Comparison of ENCODE assay signal across 16 cellular contexts in the genomic region with DNA sequence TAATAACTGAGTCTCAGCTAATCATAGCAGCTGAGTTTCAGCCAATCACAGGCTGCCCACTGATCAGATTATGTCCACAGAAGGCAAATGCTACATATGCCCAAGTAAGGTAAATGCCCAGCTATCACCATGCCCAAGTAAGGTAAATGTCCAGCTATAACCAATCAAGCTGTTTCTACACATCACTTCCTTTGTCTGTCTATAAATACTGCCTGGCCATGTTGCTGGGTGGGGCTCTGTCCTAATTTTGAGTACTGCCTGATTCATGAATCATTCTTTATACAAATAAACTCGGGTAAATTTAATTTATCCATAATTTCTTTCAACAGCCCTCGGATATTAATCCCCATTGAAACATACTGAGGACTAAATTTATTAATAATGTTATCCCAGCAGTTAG.
DNase-seq lines count a peak whose midpoint lies in the region; ATAC-seq and TF ChIP-seq lines count a peak whose summit lies in the region.
"Had no signal": no experiment of that assay in that cellular context is flagged by ENCODE, and none has a peak within 500 bp of the region (broad histone marks: within the 10 kb centered on the region; RNA-seq: fewer than 3 reads in every experiment).

No MANE protein-coding gene starts in this region.

- H3K9ac ChIP-seq in GM23248 = no peak overlapping the region

- no peaks in the 10 kb centered on the region for H3K4me1 ChIP-seq in GM23248 (ENCODE audit: insufficient read depth)
- peaks cover 3% of the 10 kb centered on the region for H3K4me1 ChIP-seq in psoas muscle
- H3K4me1 ChIP-seq: BE2C had no signal

- no peaks in the 10 kb centered on the region for H3K27me3 ChIP-seq in GM23248 (replicated peaks; ENCODE audit: insufficient read depth)
- H3K27me3 ChIP-seq in psoas muscle (ENCODE audit: insufficient read depth in 3 of 3, low read length in 2 of 3) = no peaks in the 10 kb centered on the region
- H3K27me3 ChIP-seq: BE2C had no signal

- DNase-seq in GM23248 (peak; percentile 40), RPMI7951 (ENCODE audit: low read depth) (peak; percentile 2), fibroblast of gingiva (ENCODE audit: low read depth) (peak; percentile 51), psoas muscle (no peak), HuH-7 (ENCODE audit: low spot score) (no peak), SHP77 (lab: John Stamatoyannopoulos, UW) (no peak)
- DNase-seq: BE2C; CD4-positive, alpha-beta memory T cell; DND-41; KBM-7; NCI-H1092; NCI-H2107; PC-9; Right ventricle myocardium superior had no signal

- H3K4me3 ChIP-seq in GM23248 (no peak overlapping the region), psoas muscle (no peak overlapping the region)
- H3K4me3 ChIP-seq: PC-9 had no signal

- ATAC-seq in psoas muscle = peak in 3 of 4 donors; percentile 36 to 77 (median 53)
- ATAC-seq in GM21737 (IDR thresholded peaks at IDR 0.05; ENCODE audit: unreplicated experiment) = no peak
- ATAC-seq: SK-N-SH treated with all-trans-retinoic acid at 6 μM for 48 hours had no signal

- intact Hi-C loops in psoas muscle (cut with DNase I) = no loop called here

- no peaks in the 10 kb centered on the region for H3K79me2 ChIP-seq in GM23248 (ENCODE audit: insufficient read depth)

- no peak overlapping the region for H2AFZ ChIP-seq in GM23248
- H2AFZ ChIP-seq: PC-9 had no signal

- H3K4me2 ChIP-seq in GM23248 (ENCODE audit: unreplicated experiment) = no peak overlapping the region
- H3K4me2 ChIP-seq: PC-9 had no signal

- no peaks in the 10 kb centered on the region for H4K20me1 ChIP-seq in GM23248 (ENCODE audit: insufficient read depth)

- no peaks in the 10 kb centered on the region for H3F3A ChIP-seq in GM23248 (ENCODE audit: insufficient read depth)

- H3K36me3 ChIP-seq in GM23248 (ENCODE audit: low read depth) (no peaks in the 10 kb centered on the region; the same call in 1 of the 2 replicates), psoas muscle (ENCODE audit: insufficient read depth in 1 of 2, low read depth in 1 of 2) (peaks cover 0 to 9% of the 10 kb centered on the region in 2 donors)

- H3K9me3 ChIP-seq in GM23248 (ENCODE audit: low read depth) = no peaks in the 10 kb centered on the region
- no peaks in the 10 kb centered on the region for H3K9me3 ChIP-seq in psoas muscle
- H3K9me3 ChIP-seq: BE2C had no signal

- WGBS in GM23248 (ENCODE audit: low coverage in 1 of 2, low lambda C conversion rate in 2 of 2, missing lambda C conversion rate in 2 of 2), 2 experiments = 8 to 9% methylated on average over 2 of the region's 2 CpGs
- WGBS in psoas muscle, 3 donors = 76 to 77% (median 77%) methylated on average over 2 of the region's 2 CpGs

- H3K9me2 ChIP-seq in GM23248 (ENCODE audit: insufficient read depth) = no peaks in the 10 kb centered on the region

- H3K27ac ChIP-seq in GM23248 (no peak overlapping the region), psoas muscle (no peak overlapping the region)
- H3K27ac ChIP-seq: PC-9 had no signal

- no peak for TF ChIP-seq CTCF in psoas muscle (IDR thresholded peaks at IDR 0.05)

- in situ Hi-C loops in GM23248 (cut with MboI) = no loop called here

Comparison
In these comparisons a context has a peak if more than half of its experiments do, and no peak if none do; other contexts are left out.
1. DNase-seq: peak in GM23248 (single experiment), RPMI7951 (single experiment) and fibroblast of gingiva (single experiment); none in psoas muscle (0 of 2), HuH-7 (single experiment) and SHP77 (0 of 2).